ENCODE assay signal across 19 cellular contexts in genomic region chr10:104252349-104252748, GRCh38. TPM values are rescaled to one million over a fixed set of nuclear protein-coding genes. Genes with fewer than 3 reads are reported as not detected.
DNase-seq lines count a peak whose midpoint lies in the region; ATAC-seq, FAIRE-seq and TF ChIP-seq lines count a peak whose summit lies in the region.
"Had no signal": no experiment of that assay in that cellular context is flagged by ENCODE, and none has a peak within 500 bp of the region (broad histone marks: within the 10 kb centered on the region; RNA-seq: fewer than 3 reads in every experiment).

No MANE protein-coding gene starts in this region.

- POLR2A ChIA-PET in HEK293 (lab: Yijun Ruan, JAX) = interaction anchor here (0.9 to 4.4 kb wide), 2 partner anchors 16 to 20 kb away, joined by 3 to 44 read pairs; partner anchors contain the start of gene GSTO2

- TF ChIP-seq POLR2A in erythroblast (IDR thresholded peaks at IDR 0.05; ENCODE audit: low read length) (no peak), GM12891 (IDR thresholded peaks at IDR 0.05; ENCODE audit: low read depth, low read length) (no peak)

- peak overlapping the region in 3 of 4 donors; percentile 4 to 96 (median 87) for H3K4me3 Mint-ChIP-seq in CD4-positive, CD25-positive, alpha-beta regulatory T cell
- H3K4me3 Mint-ChIP-seq in progenitor cell of endocrine pancreas (ENCODE audit: low read depth) = no peak overlapping the region

- peak overlapping the region in 1 of 3 donors; percentile 6 for H3K27ac Mint-ChIP-seq in CD4-positive, CD25-positive, alpha-beta regulatory T cell
- peak overlapping the region; percentile 15 for H3K27ac Mint-ChIP-seq in progenitor cell of endocrine pancreas
- H3K27ac Mint-ChIP-seq: H9 had no signal

- peaks cover 26% of the 10 kb centered on the region for H3K4me1 ChIP-seq in CD4-positive, CD25-positive, alpha-beta regulatory T cell (ENCODE audit: control insufficient read depth, insufficient read depth, low read length, poor library complexity, severe bottlenecking)
- H3K4me1 ChIP-seq in HEK293 (ENCODE audit: control insufficient read depth, insufficient read depth, low read length) = peaks cover 24% of the 10 kb centered on the region

- no peak for ATAC-seq in CD4-positive, CD25-positive, alpha-beta regulatory T cell (ENCODE audit: low read depth in 2 of 2)
- ATAC-seq: SK-N-SH treated with all-trans-retinoic acid at 6 μM for 48 hours had no signal

- no peak for DNase-seq in CD4-positive, CD25-positive, alpha-beta regulatory T cell
- peak; percentile 39 to 51 for DNase-seq in erythroblast (lab: John Stamatoyannopoulos, UW)
- DNase-seq in progenitor cell of endocrine pancreas (ENCODE audit: low spot score, unreplicated experiment) = no peak
- no peak for DNase-seq in GM12891 (ENCODE audit: insufficient read length, low spot score)
- DNase-seq in MG63 = no peak
- DNase-seq in NCI-H1930 (lab: John Stamatoyannopoulos, UW) = no peak
- DNase-seq: DMS153, GDM1, KG1, NCI-H1417 treated with DMSO at 0.1 percent for 48 hours, NCI-H187 treated with DMSO at 0.1 percent for 48 hours, NCI-H524 treated with DMSO at 0.1 percent for 48 hours, PC-9, SIG-M5 had no signal

- no peak for FAIRE-seq in GM12891 (lab: Jason Lieb, UNC)

- peaks cover 3% of the 10 kb centered on the region for H3K36me3 Mint-ChIP-seq in CD4-positive, CD25-positive, alpha-beta regulatory T cell
- H3K36me3 Mint-ChIP-seq in progenitor cell of endocrine pancreas (ENCODE audit: insufficient read depth) = peaks cover 2% of the 10 kb centered on the region

- no peak overlapping the region for H3K4me3 ChIP-seq in CD4-positive, CD25-positive, alpha-beta regulatory T cell (ENCODE audit: low read depth, low read length)
- H3K4me3 ChIP-seq in HEK293 (ENCODE audit: low read depth, low read length) (no peak overlapping the region), MG63 (no peak overlapping the region)
- H3K4me3 ChIP-seq: BLaER1 treated with 17β-estradiol and CSF1 and Interleukin-3, amounts not matched to agents 10 nM and 100 nM; PC-9 had no signal

- peaks cover 0 to 2% (median 0%) of the 10 kb centered on the region in 7 donors for H3K9me3 Mint-ChIP-seq in CD4-positive, CD25-positive, alpha-beta regulatory T cell
- H3K9me3 Mint-ChIP-seq in progenitor cell of endocrine pancreas (ENCODE audit: low read depth) = peaks cover 2% of the 10 kb centered on the region

- TF ChIP-seq CTCF in HEK293 (tag by site-specific recombination; IDR thresholded peaks at IDR 0.05) (no peak), progenitor cell of endocrine pancreas (IDR thresholded peaks at IDR 0.05; ENCODE audit: unreplicated experiment) (no peak)

- peaks cover 36% of the 10 kb centered on the region for H3K27me3 Mint-ChIP-seq in CD4-positive, CD25-positive, alpha-beta regulatory T cell
- H3K27me3 Mint-ChIP-seq in progenitor cell of endocrine pancreas = no peaks in the 10 kb centered on the region

- H3K9me3 ChIP-seq in CD4-positive, CD25-positive, alpha-beta regulatory T cell (ENCODE audit: control insufficient read depth in 2 of 2, low read length in 2 of 2) = no peaks in the 10 kb centered on the region
- H3K9me3 ChIP-seq in HEK293 (ENCODE audit: control insufficient read depth, insufficient read depth, low read depth, low read length) (no peaks in the 10 kb centered on the region), MG63 (peaks cover 10% of the 10 kb centered on the region)

- H3K27ac ChIP-seq in CD4-positive, CD25-positive, alpha-beta regulatory T cell (ENCODE audit: insufficient read depth, low read length, poor library complexity, severe bottlenecking) = no peak overlapping the region
- H3K27ac ChIP-seq in HEK293 (ENCODE audit: extremely low read depth, low read depth, low read length) = no peak overlapping the region; the same call in 1 of the 2 replicates
- H3K27ac ChIP-seq: PC-9, RWPE1 had no signal

- CTCF ChIA-PET in HEK293 (lab: Yijun Ruan, JAX) = interaction anchor here (1.6 kb wide), 1 partner anchor 22 kb away, joined by 4 read pairs; no protein-coding TSS in a partner anchor

- peaks cover under 1% of the 10 kb centered on the region for H3K36me3 ChIP-seq in CD4-positive, CD25-positive, alpha-beta regulatory T cell (ENCODE audit: control insufficient read depth, insufficient read depth, low read length)
- H3K36me3 ChIP-seq in HEK293 (ENCODE audit: control insufficient read depth in 2 of 2, insufficient read depth in 1 of 2, low read length in 2 of 2) (peaks cover 2 to 11% of the 10 kb centered on the region in 2 experiments), MG63 (peaks cover 7% of the 10 kb centered on the region)

- H3K4me1 Mint-ChIP-seq in CD4-positive, CD25-positive, alpha-beta regulatory T cell = peaks cover 20 to 35% (median 30%) of the 10 kb centered on the region in 4 donors
- peaks cover 57% of the 10 kb centered on the region for H3K4me1 Mint-ChIP-seq in progenitor cell of endocrine pancreas (ENCODE audit: low read depth)

- H3K27me3 ChIP-seq in CD4-positive, CD25-positive, alpha-beta regulatory T cell (ENCODE audit: control insufficient read depth, insufficient read depth, low read length) = peaks cover 4% of the 10 kb centered on the region
- H3K27me3 ChIP-seq in MG63 = no peaks in the 10 kb centered on the region
- H3K27me3 ChIP-seq: BLaER1 treated with 17β-estradiol and CSF1 and Interleukin-3, amounts not matched to agents 10 nM and 100 nM had no signal

TF ChIP-seq in HEK293, 187 proteins besides CTCF, POLR2A, EP300 and RAD21 (continues in another document):
- 0 out of 2 replicates have a peak, but pooled peaks have one; percentile 55 for TF ChIP-seq ZNF548 (tag by site-specific recombination; IDR thresholded peaks at IDR 0.05)
- no peak for TF ChIP-seq ZNF791 (tag by site-specific recombination; IDR thresholded peaks at IDR 0.05)
- no peak for TF ChIP-seq ZNF510 (tag by site-specific recombination; IDR thresholded peaks at IDR 0.05; ENCODE audit: insufficient replicate concordance)
- TF ChIP-seq ZBTB6 (tag by site-specific recombination; IDR thresholded peaks at IDR 0.05) = no peak
- no peak for TF ChIP-seq KLF8 (tag by site-specific recombination; IDR thresholded peaks at IDR 0.05)
- no peak; the same call in 1 of the 2 replicates for TF ChIP-seq ZBTB8A (tag by site-specific recombination; IDR thresholded peaks at IDR 0.05)
- TF ChIP-seq ZNF426 (tag by site-specific recombination; IDR thresholded peaks at IDR 0.05) = no peak
- TF ChIP-seq ZNF600 (tag by site-specific recombination; IDR thresholded peaks at IDR 0.05) = peak; percentile 15; the same call in 1 of the 2 replicates
- peak; percentile 23; the same call in 1 of the 2 replicates for TF ChIP-seq ZBTB48 (tag by site-specific recombination; IDR thresholded peaks at IDR 0.05)

TF ChIP-seq in GM12891, 5 proteins besides CTCF, POLR2A, EP300 and RAD21:
- TF ChIP-seq PAX5 (IDR thresholded peaks at IDR 0.05; ENCODE audit: insufficient read depth, low read length, severe bottlenecking) (no peak), SPI1 (IDR thresholded peaks at IDR 0.05; ENCODE audit: low read depth, low read length) (no peak), POU2F2 (IDR thresholded peaks at IDR 0.05; ENCODE audit: low read depth, low read length) (no peak), TAF1 (IDR thresholded peaks at IDR 0.05; ENCODE audit: low read depth, low read length) (no peak), POLR2AphosphoS5 (IDR thresholded peaks at IDR 0.05; ENCODE audit: low read depth, low read length) (no peak)

RNA-seq across cellular contexts. Expression of gene GSTO1, which starts 2.3 kb away (rescaled TPM):
- 39.9 TPM for total RNA-seq in CD4-positive, CD25-positive, alpha-beta regulatory T cell
- polyA plus RNA-seq in CD4-positive, CD25-positive, alpha-beta regulatory T cell = 100 to 1,000 TPM; 176 to 199 (median 184) TPM
- total RNA-seq in progenitor cell of endocrine pancreas = 107 and 127 TPM in 2 replicates
- polyA plus RNA-seq in GM12891 (2012; ENCODE audit: low read depth, missing spikeins) = 133 TPM
- total RNA-seq in MG63 (2014; rRNA removed; shearing (Covaris generic); ENCODE audit: low replicate concordance) = 191 and 245 TPM in 2 replicates

RNA-seq across cellular contexts. Expression of gene GSTO2, which starts 16.6 kb away (rescaled TPM):
- 1.7 TPM for total RNA-seq in CD4-positive, CD25-positive, alpha-beta regulatory T cell
- polyA plus RNA-seq in CD4-positive, CD25-positive, alpha-beta regulatory T cell = 1 to 10 TPM in 2 of 4 donors, under 1 TPM in 2; 0.35 to 3.6 (median 1.1) TPM
- total RNA-seq in progenitor cell of endocrine pancreas = 9.6 and 9.8 TPM in 2 replicates
- 0.73 TPM for polyA plus RNA-seq in GM12891 (2012; ENCODE audit: low read depth, missing spikeins)
- total RNA-seq in MG63 (2014; rRNA removed; shearing (Covaris generic); ENCODE audit: low replicate concordance) = 0.62 and 1.8 TPM in 2 replicates

RNA-seq across cellular contexts. Expression of gene CFAP43, which starts 20.2 kb away (rescaled TPM):
- total RNA-seq in CD4-positive, CD25-positive, alpha-beta regulatory T cell = not detected
- polyA plus RNA-seq in CD4-positive, CD25-positive, alpha-beta regulatory T cell = not detected
- 4.7 and 5.4 TPM in 2 replicates for total RNA-seq in progenitor cell of endocrine pancreas
- polyA plus RNA-seq in GM12891 (2012; ENCODE audit: low read depth, missing spikeins) = 0.05 TPM
- total RNA-seq in MG63 (2014; rRNA removed; shearing (Covaris generic); ENCODE audit: low replicate concordance) = 0.89 TPM in 1 of 2 replicates, not detected in the other

Comparison
In these comparisons a context has a peak if more than half of its experiments do, and no peak if none do; other contexts are left out.
1. DNase-seq: peak in erythroblast (2 of 2); none in CD4-positive, CD25-positive, alpha-beta regulatory T cell (0 of 3), progenitor cell of endocrine pancreas (single experiment), GM12891 (single experiment), MG63 (single experiment) and NCI-H1930 (0 of 2).